15 cellular contexts compared by ENCODE assay signal in the genomic region with DNA sequence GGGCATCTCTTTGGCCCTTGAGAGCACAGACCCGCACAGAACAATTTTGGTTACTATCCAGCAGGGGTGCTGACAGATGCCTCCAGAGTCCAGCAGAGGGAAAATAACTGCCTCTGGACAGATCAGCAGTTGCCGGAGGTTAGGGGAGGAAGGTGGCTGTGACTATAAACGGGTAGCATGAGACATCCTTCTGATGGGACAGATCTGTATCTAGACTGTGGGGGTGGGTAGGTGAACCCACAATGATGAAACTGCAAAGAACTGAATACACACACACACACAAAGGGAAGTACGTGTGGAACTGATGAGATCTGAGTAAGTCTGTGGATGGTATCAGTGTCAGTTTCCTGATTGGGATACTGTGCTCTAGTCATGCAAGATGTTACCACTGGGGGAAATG. TPM values are rescaled to one million over a fixed set of nuclear protein-coding genes. Genes with fewer than 3 reads are reported as not detected.
A peak's percentile ranks its signal among the peaks of the same experiment; 100 is the strongest.
DNase-seq lines count a peak whose midpoint lies in the region; ATAC-seq lines count a peak whose summit lies in the region.
"Had no signal": no experiment of that assay in that cellular context is flagged by ENCODE, and none has a peak within 500 bp of the region (broad histone marks: within the 10 kb centered on the region; RNA-seq: fewer than 3 reads in every experiment).

No MANE protein-coding gene starts in this region.

- peak; percentile 67 to 76 for ATAC-seq in left cardiac atrium
- ATAC-seq: GM23338 had no signal

- DNase-seq in stimulated activated CD4-positive, alpha-beta T cell treated with anti-CD3 and anti-CD28 coated beads, Interleukin-1b, Interleukin-23, amount 100 ng/mL, for 48 hours = peak; percentile 26
- no peak for DNase-seq in stimulated activated CD4-positive, alpha-beta T cell treated with anti-CD3 and anti-CD28 coated beads, Interleukin-4, amount 100 ng/mL, for 4 hours
- DNase-seq in SKM-1 treated with dmso at 0.1 percent for 144 hours (lab: John Stamatoyannopoulos, UW; ENCODE audit: unreplicated experiment) (peak; percentile 27), left cardiac atrium (no peak), NCI-H1105 treated with DMSO at 0.1 percent for 48 hours (lab: John Stamatoyannopoulos, UW) (no peak), NCI-H187 (lab: John Stamatoyannopoulos, UW) (no peak), SHP77 (lab: John Stamatoyannopoulos, UW) (no peak)
- DNase-seq: amygdala; foreskin fibroblast; MG63; NCI-H2107; nephron progenitor cell; retina; stimulated activated CD4-positive, alpha-beta T cell treated with anti-CD3 and anti-CD28 coated beads, Interleukin-4, amount 100 ng/mL, for 1 hour had no signal

- intact Hi-C loops in left cardiac atrium (cut with DNase I) = no loop called here

RNA-seq across cellular contexts. Expression of a gene that starts 21.2 kb away (rescaled TPM):
- total RNA-seq in left cardiac atrium = 10 to 100 TPM; 35.8 to 45.9 TPM

Comparison
In these comparisons a context has a peak if more than half of its experiments do, and no peak if none do; other contexts are left out.
1. DNase-seq: peak in stimulated activated CD4-positive, alpha-beta T cell treated with anti-CD3 and anti-CD28 coated beads, Interleukin-1b, Interleukin-23, amount 100 ng/mL, for 48 hours (single experiment) and SKM-1 treated with dmso at 0.1 percent for 144 hours (single experiment); none in stimulated activated CD4-positive, alpha-beta T cell treated with anti-CD3 and anti-CD28 coated beads, Interleukin-4, amount 100 ng/mL, for 4 hours (0 of 2), left cardiac atrium (single experiment), NCI-H1105 treated with DMSO at 0.1 percent for 48 hours (single experiment), NCI-H187 (0 of 2) and SHP77 (0 of 2).